In the genomic region with DNA sequence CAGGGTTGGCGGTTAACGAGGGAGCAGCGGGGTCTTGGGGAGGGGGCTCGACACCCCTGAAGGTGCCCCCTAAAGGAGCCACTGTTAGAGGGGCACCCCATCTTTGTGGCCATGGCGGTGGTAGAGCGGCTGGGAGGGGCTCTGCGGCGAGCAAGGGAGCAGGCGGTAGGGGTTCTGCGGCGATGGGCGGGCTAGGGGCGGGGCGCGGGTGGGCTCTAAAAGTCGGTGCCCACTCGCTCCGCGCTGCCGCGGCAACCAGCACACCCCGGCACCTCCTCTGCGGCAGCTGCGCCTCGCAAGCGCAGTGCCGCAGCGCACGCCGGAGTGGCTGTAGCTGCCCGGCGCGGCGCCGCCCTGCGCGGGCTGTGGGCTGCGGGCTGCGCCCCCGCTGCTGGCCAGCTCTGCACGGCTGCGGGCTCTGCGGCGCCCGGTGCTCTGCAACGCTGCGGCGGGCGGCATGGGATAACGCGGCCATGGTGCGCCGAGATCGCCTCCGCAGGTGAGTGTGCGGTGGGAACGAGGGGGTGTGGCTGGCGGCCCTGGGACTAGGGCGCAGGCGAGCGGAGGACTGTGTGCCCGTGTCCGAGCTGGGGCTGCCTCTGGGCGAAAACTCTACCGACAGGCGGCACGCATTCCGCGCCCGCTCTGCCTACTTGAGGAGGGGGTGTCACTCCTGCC, we compare ENCODE assay signal across 8 cellular contexts. TPM values are rescaled to one million over a fixed set of nuclear protein-coding genes. Genes with fewer than 3 reads are reported as not detected.
DNase-seq lines count a peak whose midpoint lies in the region; ATAC-seq and TF ChIP-seq lines count a peak whose summit lies in the region.

A gene with protein sequence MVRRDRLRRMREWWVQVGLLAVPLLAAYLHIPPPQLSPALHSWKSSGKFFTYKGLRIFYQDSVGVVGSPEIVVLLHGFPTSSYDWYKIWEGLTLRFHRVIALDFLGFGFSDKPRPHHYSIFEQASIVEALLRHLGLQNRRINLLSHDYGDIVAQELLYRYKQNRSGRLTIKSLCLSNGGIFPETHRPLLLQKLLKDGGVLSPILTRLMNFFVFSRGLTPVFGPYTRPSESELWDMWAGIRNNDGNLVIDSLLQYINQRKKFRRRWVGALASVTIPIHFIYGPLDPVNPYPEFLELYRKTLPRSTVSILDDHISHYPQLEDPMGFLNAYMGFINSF (plus strand): TSS at position 245 of the 678 bp plus-strand sequence. CDS start 229 bp downstream, at position 474.

- no peak for ATAC-seq in GM21528 (IDR thresholded peaks at IDR 0.05; ENCODE audit: low FRiP score, unreplicated experiment)

- no peaks in the 10 kb centered on the region for H3K9me3 ChIP-seq in neuron (ENCODE audit: low read length)

- TF ChIP-seq CTCF in WI38 (IDR thresholded peaks at IDR 0.05; ENCODE audit: low read depth, low read length) (no peak), fibroblast of pulmonary artery (IDR thresholded peaks at IDR 0.05; ENCODE audit: low read length, missing control alignments) (no peak)

- DNase-seq in activated CD4-positive, alpha-beta T cell treated with anti-CD3 and anti-CD28 coated beads, Interleukin-2, amount 10 ng/mL, durations not matched to agents 24 days and 14 days, result no peak
- no peak for DNase-seq in activated CD4-positive, alpha-beta T cell treated with anti-CD3 and anti-CD28 coated beads, Interleukin-2, amount 50 U/mL, for 4 hours
- DNase-seq in fibroblast of pulmonary artery (ENCODE audit: low read depth) (peak; percentile 39), DMS53 treated with DMSO at 0.1 percent for 48 hours (lab: John Stamatoyannopoulos, UW; ENCODE audit: unreplicated experiment) (no peak), NCI-H524 treated with DMSO at 0.1 percent for 48 hours (lab: John Stamatoyannopoulos, UW) (no peak)

- no peak within 1 kb of the TSS for H3K27ac Mint-ChIP-seq in activated CD4-positive, alpha-beta T cell treated with anti-CD3 and anti-CD28 coated beads, Interleukin-2, amount 10 ng/mL, durations not matched to agents 24 days and 14 days

- intact Hi-C loops in activated CD4-positive, alpha-beta T cell treated with anti-CD3 and anti-CD28 coated beads, Interleukin-2, amount 10 ng/mL, durations not matched to agents 24 days and 14 days (cut with micrococcal nuclease), result loop anchor here (5.0 kb wide), 2 partner anchors 250 to 710 kb away; no protein-coding TSS in a partner anchor

- H3K27me3 ChIP-seq in neuron (ENCODE audit: insufficient read depth, low read length), result no peaks in the 10 kb centered on the region

- H3K36me3 ChIP-seq in neuron (ENCODE audit: insufficient read depth, low read length), result peaks cover 3% of the 10 kb centered on the region

- H3K36me3 Mint-ChIP-seq in activated CD4-positive, alpha-beta T cell treated with anti-CD3 and anti-CD28 coated beads, Interleukin-2, amount 10 ng/mL, durations not matched to agents 24 days and 14 days (ENCODE audit: low read depth), result peaks cover 5% of the 10 kb centered on the region

- peak within 1 kb of the TSS; percentile 60 for H3K4me3 ChIP-seq in WI38 (ENCODE audit: low read depth, low read length)
- peak within 1 kb of the TSS; percentile 64 for H3K4me3 ChIP-seq in fibroblast of pulmonary artery (replicated peaks; ENCODE audit: low read depth, low read length)
- H3K4me3 ChIP-seq in neuron (ENCODE audit: low read length), result peak within 1 kb of the TSS; percentile 61

- H3K4me1 Mint-ChIP-seq in activated CD4-positive, alpha-beta T cell treated with anti-CD3 and anti-CD28 coated beads, Interleukin-2, amount 10 ng/mL, durations not matched to agents 24 days and 14 days, result peaks cover 10% of the 10 kb centered on the region

- peak within 1 kb of the TSS; percentile 67 for H3K4me3 Mint-ChIP-seq in activated CD4-positive, alpha-beta T cell treated with anti-CD3 and anti-CD28 coated beads, Interleukin-2, amount 10 ng/mL, durations not matched to agents 24 days and 14 days

- peaks cover 13% of the 10 kb centered on the region for H3K4me1 ChIP-seq in neuron (ENCODE audit: insufficient read depth, low read length)

- H3K27me3 Mint-ChIP-seq in activated CD4-positive, alpha-beta T cell treated with anti-CD3 and anti-CD28 coated beads, Interleukin-2, amount 10 ng/mL, durations not matched to agents 24 days and 14 days, result peaks cover 68% of the 10 kb centered on the region

- no peak within 1 kb of the TSS for H2AFZ ChIP-seq in neuron (ENCODE audit: low read depth, low read length)

- no peaks in the 10 kb centered on the region for H3K9me3 Mint-ChIP-seq in activated CD4-positive, alpha-beta T cell treated with anti-CD3 and anti-CD28 coated beads, Interleukin-2, amount 10 ng/mL, durations not matched to agents 24 days and 14 days

RNA-seq across cellular contexts. Expression of the gene that starts here (rescaled TPM):
- 4.1 and 5.8 TPM in 2 replicates for total RNA-seq in activated CD4-positive, alpha-beta T cell treated with anti-CD3 and anti-CD28 coated beads, Interleukin-2, amount 10 ng/mL, durations not matched to agents 24 days and 14 days
